Comparison of ENCODE assay signal across 9 cellular contexts in genomic region chr14:24035791-24036179, GRCh38. TPM values are rescaled to one million over a fixed set of nuclear protein-coding genes. Genes with fewer than 3 reads are reported as not detected.
A peak's percentile ranks its signal among the peaks of the same experiment; 100 is the strongest.
DNase-seq lines count a peak whose midpoint lies in the region; ATAC-seq and TF ChIP-seq lines count a peak whose summit lies in the region.
"Not testable (repeated sequence)": the region's sequence is repeated elsewhere in the genome, so short reads cannot be mapped to it uniquely, and the experiment has no call there.
"Had no signal": no experiment of that assay in that cellular context is flagged by ENCODE, and none has a peak within 500 bp of the region (broad histone marks: within the 10 kb centered on the region; RNA-seq: fewer than 3 reads in every experiment).

No MANE protein-coding gene starts in this region.

- not testable (repeated sequence) for TF ChIP-seq POLR2A in IMR-90 (IDR thresholded peaks at IDR 0.05; ENCODE audit: low read depth, low read length); adrenal gland (IDR thresholded peaks at IDR 0.05)

- DNase-seq in IMR-90; SK-N-SH; foreskin keratinocyte; mesothelial cell of epicardium (ENCODE audit: low spot score in 2 of 2, unreplicated experiment in 2 of 2): not testable (repeated sequence)
- peak in 1 of 7 donors; percentile 13 for DNase-seq in adrenal gland

- H3K23ac ChIP-seq in IMR-90 (ENCODE audit: low read depth, low read length), result not testable (repeated sequence)

- POLR2A ChIA-PET in IMR-90 (lab: Charles Lee; ENCODE audit: unreplicated experiment) (interaction anchor here (0.6 kb wide), 1 partner anchor 825 kb away, joined by 4 read pairs; no protein-coding TSS in a partner anchor), SK-N-SH (lab: Yijun Ruan, JAX) (interaction anchor here (0.9 kb wide), 1 partner anchor 100 kb away, joined by 3 read pairs; the partner anchor contains the start of gene PSME1)

- not testable (repeated sequence) for H2BK15ac ChIP-seq in IMR-90 (ENCODE audit: low read depth, low read length)

- CTCF ChIA-PET in IMR-90 (lab: Yijun Ruan, JAX) (interaction anchor here (0.9 to 1.0 kb wide), 2 partner anchors 59 to 125 kb away, joined by 3 to 4 read pairs; no protein-coding TSS in a partner anchor), SK-N-SH (lab: Yijun Ruan, JAX) (interaction anchor here (1.0 to 1.5 kb wide), 2 partner anchors 22 to 73 kb away, joined by 3 to 8 read pairs; no protein-coding TSS in a partner anchor)

- whole genome bisulfite sequencing in IMR-90 (ENCODE audit: extremely low coverage in 2 of 2, insufficient read length in 1 of 2), 2 experiments, result no CpG with 5 or more reads among the region's 3 CpGs
- WGBS in SK-N-SH (ENCODE audit: low lambda C conversion rate), result 66% methylated on average over 3 of the region's 3 CpGs
- 29 to 52% (median 41%) methylated on average over 2 to 3 of the region's 3 CpGs for WGBS in adrenal gland, 4 donors

- H2AFZ ChIP-seq in IMR-90 (replicated peaks; ENCODE audit: low read length, poor library complexity), result peak overlapping the region; percentile 87
- not testable (repeated sequence) for H2AFZ ChIP-seq in SK-N-SH (ENCODE audit: low read depth)

- not testable (repeated sequence) for H2BK120ac ChIP-seq in IMR-90 (ENCODE audit: low read depth, low read length)

- not testable (repeated sequence) for H3K9me2 ChIP-seq in SK-N-SH

- H3K36me3 Mint-ChIP-seq in mesothelial cell of epicardium, result not testable (repeated sequence)

- not testable (repeated sequence) for H3K27me3 ChIP-seq in BLaER1; IMR-90 (ENCODE audit: control insufficient read depth, insufficient read depth, low read length); SK-N-SH (ENCODE audit: insufficient read depth); adrenal gland; foreskin keratinocyte

- not testable (repeated sequence) for H4K8ac ChIP-seq in IMR-90 (ENCODE audit: low read depth in 2 of 2, low read length in 2 of 2)

- not testable (repeated sequence) for BruUV-seq in IMR-90 (replicated peaks; lab: Mats Ljungman, UMichigan)

- not testable (repeated sequence) for TF ChIP-seq EP300 in SK-N-SH (IDR thresholded peaks at IDR 0.05; ENCODE audit: borderline replicate concordance in 1 of 2, low read depth in 1 of 2, low read length in 1 of 2)

- not testable (repeated sequence) for H3K18ac ChIP-seq in IMR-90 (ENCODE audit: low read depth, low read length)

- peaks cover 32% of the 10 kb centered on the region for H3K9me3 ChIP-seq in BLaER1
- not testable (repeated sequence) for H3K9me3 ChIP-seq in IMR-90 (ENCODE audit: control insufficient read depth, insufficient read depth, low read length); SK-N-SH; adrenal gland (replicated peaks in 1 of 3)

- not testable (repeated sequence) for H2AK9ac ChIP-seq in IMR-90 (replicated peaks; ENCODE audit: low read depth, low read length, poor library complexity)

- intact Hi-C loops in IMR-90 (cut with micrococcal nuclease), result loop anchor here (1.0 kb wide), 1 partner anchor 21 kb away; no protein-coding TSS in a partner anchor
- intact Hi-C loops in adrenal gland (cut with DNase I), result not testable (repeated sequence)

- ATAC-seq in GM19467 (IDR thresholded peaks at IDR 0.05; ENCODE audit: unreplicated experiment), result peak; percentile 4
- 0 out of 2 replicates have a peak, but pooled peaks have one; percentile 3 for ATAC-seq in IMR-90 (ENCODE audit: low read depth)
- peak; percentile 33 for ATAC-seq in foreskin keratinocyte

- H3K79me1 ChIP-seq in IMR-90 (ENCODE audit: low read depth in 1 of 2, low read length in 2 of 2), result not testable (repeated sequence)

- not testable (repeated sequence) for H3K79me2 ChIP-seq in SK-N-SH (ENCODE audit: insufficient read depth)

- H3K4me3 ChIP-seq in BLaER1 (peak overlapping the region; percentile 71), IMR-90 (ENCODE audit: insufficient read depth, low read depth, low read length) (peak overlapping the region; percentile 25; the same call in 1 of the 2 replicates), SK-N-SH (ENCODE audit: low read depth in 2 of 2, low read length in 1 of 2) (peak overlapping the region; percentile 61 to 66), adrenal gland (peak overlapping the region in 1 of 4 donors; percentile 61), skin epidermis (peak overlapping the region in 6 of 7 experiments; percentile 46 to 59 (median 54))

- not testable (repeated sequence) for TF ChIP-seq CTCF in IMR-90 (conservative IDR thresholded peaks at IDR 0.05; ENCODE audit: low read depth, low read length); SK-N-SH (IDR thresholded peaks at IDR 0.05); mesothelial cell of epicardium (IDR thresholded peaks at IDR 0.05; ENCODE audit: unreplicated experiment)
- TF ChIP-seq CTCF in adrenal gland (IDR thresholded peaks at IDR 0.05) (peak in 1 of 6 experiments; percentile 12), foreskin keratinocyte (conservative IDR thresholded peaks at IDR 0.05) (peak; percentile 7)

- not testable (repeated sequence) for H4K5ac ChIP-seq in IMR-90 (ENCODE audit: low read depth, low read length)

- peaks cover 11% of the 10 kb centered on the region for H3K9me3 Mint-ChIP-seq in mesothelial cell of epicardium

- not testable (repeated sequence) for H3K14ac ChIP-seq in IMR-90 (replicated peaks; ENCODE audit: low read depth, low read length)

- not testable (repeated sequence) for H3K56ac ChIP-seq in IMR-90 (ENCODE audit: extremely low read depth, insufficient read depth, low read length)

- dilution Hi-C loops in IMR-90 (cut with HindIII; ENCODE audit: low sequenced_read_pairs, unreplicated experiment), result not testable (repeated sequence)

- not testable (repeated sequence) for H3K9me1 ChIP-seq in IMR-90 (ENCODE audit: insufficient read depth, low read length)

- not testable (repeated sequence) for H2BK5ac ChIP-seq in IMR-90 (ENCODE audit: low read depth, low read length, poor library complexity, severe bottlenecking)

- H3K4me2 ChIP-seq in BLaER1, result peak overlapping the region; percentile 89
- H3K4me2 ChIP-seq in IMR-90 (ENCODE audit: low read depth, low read length), result not testable (repeated sequence)
- H3K4me2 ChIP-seq in SK-N-SH, result peak overlapping the region; percentile 80

- not testable (repeated sequence) for H2BK20ac ChIP-seq in IMR-90 (ENCODE audit: low read depth, low read length)

- not testable (repeated sequence) for H4K91ac ChIP-seq in IMR-90 (ENCODE audit: insufficient read depth, low read depth, low read length)

- not testable (repeated sequence) for H3F3A ChIP-seq in SK-N-SH (replicated peaks; ENCODE audit: insufficient read depth)

- H3K27ac ChIP-seq in BLaER1 (peak overlapping the region; percentile 79), SK-N-SH (ENCODE audit: low read depth in 2 of 2, low read length in 1 of 2) (peak overlapping the region in 1 of 2 experiments; percentile 79; a peak in 2 of 4 replicates), adrenal gland (peak overlapping the region in 4 of 5 donors; percentile 69 to 93 (median 83)), skin epidermis (peak overlapping the region in 19 of 21 experiments; percentile 74 to 93 (median 87))
- H3K27ac ChIP-seq in IMR-90 (ENCODE audit: insufficient read depth, low read length); foreskin keratinocyte: not testable (repeated sequence)

- H2AK5ac ChIP-seq in IMR-90 (ENCODE audit: low read depth, low read length), result not testable (repeated sequence)

- in situ Hi-C loops in IMR-90 (cut with MboI; ENCODE audit: low sequenced_read_pairs), result loop anchor here (10.0 kb wide), 1 partner anchor 51 kb away; the partner anchor contains the start of gene DHRS4L2

- H3K4me3 Mint-ChIP-seq in mesothelial cell of epicardium, result peak overlapping the region; percentile 87

- H3K27ac Mint-ChIP-seq in mesothelial cell of epicardium, result peak overlapping the region; percentile 83

- not testable (repeated sequence) for H3K4ac ChIP-seq in IMR-90 (ENCODE audit: low read depth, low read length)

- H3K36me3 ChIP-seq in BLaER1; IMR-90 (ENCODE audit: control insufficient read depth, insufficient read depth, low read length); SK-N-SH (replicated peaks in 1 of 2; ENCODE audit: control insufficient read depth in 1 of 2, insufficient read depth in 2 of 2, low read length in 1 of 2); adrenal gland (replicated peaks in 1 of 2): not testable (repeated sequence)

- H4K20me1 ChIP-seq in BLaER1; IMR-90 (ENCODE audit: insufficient read depth, low read length); SK-N-SH (ENCODE audit: insufficient read depth): not testable (repeated sequence)

- peak overlapping the region; percentile 80 for H3K9ac ChIP-seq in BLaER1
- not testable (repeated sequence) for H3K9ac ChIP-seq in IMR-90 (ENCODE audit: low read depth, low read length)
- peak overlapping the region; percentile 44; the same call in 1 of the 2 replicates for H3K9ac ChIP-seq in SK-N-SH

- peaks cover 15% of the 10 kb centered on the region for H3K4me1 ChIP-seq in BLaER1
- H3K4me1 ChIP-seq in IMR-90 (ENCODE audit: control insufficient read depth, insufficient read depth, low read length); SK-N-SH (ENCODE audit: control insufficient read depth in 1 of 2, insufficient read depth in 2 of 2, low read depth in 1 of 2, low read length in 1 of 2); adrenal gland (replicated peaks in 1 of 2); foreskin keratinocyte: not testable (repeated sequence)

- peaks cover 11% of the 10 kb centered on the region for H3K4me1 Mint-ChIP-seq in mesothelial cell of epicardium

- not testable (repeated sequence) for TF ChIP-seq RAD21 in IMR-90 (IDR thresholded peaks at IDR 0.05; ENCODE audit: low read length); SK-N-SH (IDR thresholded peaks at IDR 0.05; ENCODE audit: low read length)

- H3K27me3 Mint-ChIP-seq in mesothelial cell of epicardium (ENCODE audit: low read depth), result not testable (repeated sequence)

RNA-seq across cellular contexts. Expression of gene CARMIL3, which starts 16.0 kb away (rescaled TPM):
- under 0.01 TPM in 1 of 2 replicates, not detected in the other for total RNA-seq in IMR-90 (2012; rRNA removed)
- polyA plus RNA-seq in IMR-90 (2012; rRNA removed), result 0.03 TPM in 1 of 2 replicates, not detected in the other
- 0.01 TPM in 1 of 2 replicates, not detected in the other for polyA plus RNA-seq in IMR-90 (2012; cell fraction: cytosol; rRNA removed)
- polyA plus RNA-seq in IMR-90 (2012; cell fraction: nucleus; rRNA removed; ENCODE audit: low replicate concordance), result 0.10 and 0.23 TPM in 2 replicates
- polyA plus RNA-seq in SK-N-SH (2012; rRNA removed), result 0.32 and 0.43 TPM in 2 replicates
- polyA plus RNA-seq in SK-N-SH (2012; cell fraction: cytosol; rRNA removed), result 0.06 and 0.30 TPM in 2 replicates
- 2.4 and 2.8 TPM in 2 replicates for polyA plus RNA-seq in SK-N-SH (2012; cell fraction: nucleus; rRNA removed)
- 1 to 10 TPM in 2 of 8 donors, under 1 TPM in 5, not detected in 1; 0.17 to 1.1 (median 0.74) TPM for total RNA-seq in adrenal gland
- 1 to 10 TPM in 2 of 3 donors, under 1 TPM in 1; 0.73 to 5.8 (median 1.7) TPM for polyA plus RNA-seq in adrenal gland
- total RNA-seq in foreskin keratinocyte, result 0.07 TPM in 2 replicates
- 0.03 TPM in 1 of 2 replicates, not detected in the other for polyA plus RNA-seq in foreskin keratinocyte
- 1.1 to 1.6 TPM (median 1.4 TPM) in 3 replicates for total RNA-seq in mesothelial cell of epicardium

RNA-seq across cellular contexts. Expression of gene CPNE6, which starts 35.6 kb away (rescaled TPM):
- total RNA-seq in IMR-90 (2012; rRNA removed), result not detected in 2 replicates
- polyA plus RNA-seq in IMR-90 (2012; rRNA removed), result not detected in 2 replicates
- not detected in 2 replicates for polyA plus RNA-seq in IMR-90 (2012; cell fraction: cytosol; rRNA removed)
- polyA plus RNA-seq in IMR-90 (2012; cell fraction: nucleus; rRNA removed; ENCODE audit: low replicate concordance), result 0.09 TPM in 1 of 2 replicates, not detected in the other
- polyA plus RNA-seq in SK-N-SH (2012; rRNA removed), result not detected in 2 replicates
- polyA plus RNA-seq in SK-N-SH (2012; cell fraction: cytosol; rRNA removed), result not detected in 2 replicates
- not detected in 2 replicates for polyA plus RNA-seq in SK-N-SH (2012; cell fraction: nucleus; rRNA removed)
- 1 to 10 TPM in 1 of 8 donors, under 1 TPM in 1, not detected in 6; 0.97 to 1.4 TPM for total RNA-seq in adrenal gland
- under 1 TPM; 0.07 to 0.22 (median 0.16) TPM for polyA plus RNA-seq in adrenal gland
- total RNA-seq in foreskin keratinocyte, result not detected in 2 replicates
- polyA plus RNA-seq in foreskin keratinocyte, result not detected in 2 replicates
- total RNA-seq in mesothelial cell of epicardium, result not detected in 3 replicates
- total RNA-seq: activated CD8-positive, alpha-beta memory T cell treated with anti-CD3 and anti-CD28 coated beads for 36 hours had no signal

RNA-seq across cellular contexts. Expression of gene DHRS4L2, which starts 47.1 kb away (rescaled TPM):
- 11.1 and 12.5 TPM in 2 replicates for total RNA-seq in IMR-90 (2012; rRNA removed)
- 17.3 and 19.6 TPM in 2 replicates for polyA plus RNA-seq in IMR-90 (2012; rRNA removed)
- 12.7 and 16.3 TPM in 2 replicates for polyA plus RNA-seq in IMR-90 (2012; cell fraction: cytosol; rRNA removed)
- 7.9 and 8.3 TPM in 2 replicates for polyA plus RNA-seq in IMR-90 (2012; cell fraction: nucleus; rRNA removed; ENCODE audit: low replicate concordance)
- polyA plus RNA-seq in SK-N-SH (2012; rRNA removed), result 12.1 and 14.6 TPM in 2 replicates
- polyA plus RNA-seq in SK-N-SH (2012; cell fraction: cytosol; rRNA removed), result 11.7 and 12.5 TPM in 2 replicates
- 11.5 and 18.5 TPM in 2 replicates for polyA plus RNA-seq in SK-N-SH (2012; cell fraction: nucleus; rRNA removed)
- total RNA-seq in adrenal gland, result 10 to 100 TPM; 14.8 to 56.4 (median 33.0) TPM
- polyA plus RNA-seq in adrenal gland, result 10 to 100 TPM; 41.5 to 52.3 (median 45.7) TPM
- 18.4 and 27.7 TPM in 2 replicates for total RNA-seq in foreskin keratinocyte
- 29.5 and 43.7 TPM in 2 replicates for polyA plus RNA-seq in foreskin keratinocyte
- total RNA-seq in mesothelial cell of epicardium, result 19.1 to 23.2 TPM (median 22.5 TPM) in 3 replicates

RNA-seq across cellular contexts. Expression of gene PCK2, which starts 58.3 kb away (rescaled TPM):
- 11.1 and 13.4 TPM in 2 replicates for total RNA-seq in IMR-90 (2012; rRNA removed)
- polyA plus RNA-seq in IMR-90 (2012; rRNA removed), result 23.9 and 29.4 TPM in 2 replicates
- 22.8 and 50.7 TPM in 2 replicates for polyA plus RNA-seq in IMR-90 (2012; cell fraction: cytosol; rRNA removed)
- 32.9 and 58.5 TPM in 2 replicates for polyA plus RNA-seq in IMR-90 (2012; cell fraction: nucleus; rRNA removed; ENCODE audit: low replicate concordance)
- polyA plus RNA-seq in SK-N-SH (2012; rRNA removed), result 16.2 and 16.6 TPM in 2 replicates
- 6.7 and 10.9 TPM in 2 replicates for polyA plus RNA-seq in SK-N-SH (2012; cell fraction: cytosol; rRNA removed)
- polyA plus RNA-seq in SK-N-SH (2012; cell fraction: nucleus; rRNA removed), result 21.2 and 23.0 TPM in 2 replicates
- total RNA-seq in adrenal gland, result 10 to 100 TPM in 7 of 8 donors, 1 to 10 TPM in 1; 9.8 to 37.0 (median 20.0) TPM
- 10 to 100 TPM in 2 of 3 donors, 1 to 10 TPM in 1; 7.9 to 17.9 (median 10.5) TPM for polyA plus RNA-seq in adrenal gland
- total RNA-seq in foreskin keratinocyte, result 41.0 and 67.9 TPM in 2 replicates
- 49.2 and 81.1 TPM in 2 replicates for polyA plus RNA-seq in foreskin keratinocyte
- total RNA-seq in mesothelial cell of epicardium, result 18.9 to 22.2 TPM (median 20.6 TPM) in 3 replicates
